In genomic region chr12:66130267-66131066, GRCh38 we compare ENCODE assay signal across 1 cellular context.
TF ChIP-seq lines count a peak whose summit lies in the region.

LLPH (minus strand) TSS chr12:66130750; CDS start chr12:66129106, 1,644 bp downstream.

TF ChIP-seq in HCT116, 20 proteins besides CTCF, POLR2A, EP300 and RAD21 (continued from another document):
- TF ChIP-seq ZBTB33 (IDR thresholded peaks at IDR 0.05; ENCODE audit: extremely low read depth, insufficient replicate concordance, low read length) = peak; percentile 74
- TF ChIP-seq ELF1 (IDR thresholded peaks at IDR 0.05; ENCODE audit: borderline replicate concordance, low read depth) = peak; percentile 100
- TF ChIP-seq ZFX (IDR thresholded peaks at IDR 0.05) = peak; percentile 18; the same call in 1 of the 2 replicates
- TF ChIP-seq MAX (IDR thresholded peaks at IDR 0.05) = peak; percentile 93
- TF ChIP-seq CEBPB (IDR thresholded peaks at IDR 0.05; ENCODE audit: low read depth) = no peak
- no peak for TF ChIP-seq FOSL1 (IDR thresholded peaks at IDR 0.05; ENCODE audit: low read depth)
